Comparison of ENCODE assay signal across 1 cellular context in genomic region chr6:22149081-22149480, GRCh38.
TF ChIP-seq lines count a peak whose summit lies in the region.

No MANE protein-coding gene starts in this region.

TF ChIP-seq in SK-N-SH, 30 proteins besides CTCF, POLR2A, EP300 and RAD21 (continued from another document):
- TF ChIP-seq REST (IDR thresholded peaks at IDR 0.05; ENCODE audit: low read depth, low read length) (no peak), GABPA (IDR thresholded peaks at IDR 0.05; ENCODE audit: low read depth) (no peak), SIN3A (IDR thresholded peaks at IDR 0.05; ENCODE audit: borderline replicate concordance, low read depth, low read length) (no peak), IRF3 (IDR thresholded peaks at IDR 0.05; ENCODE audit: low read depth, low read length) (no peak), ZBTB33 (IDR thresholded peaks at IDR 0.05; ENCODE audit: borderline replicate concordance, low read depth) (no peak), RFX5 (IDR thresholded peaks at IDR 0.05; ENCODE audit: low read length) (no peak), POLR2AphosphoS5 (IDR thresholded peaks at IDR 0.05; ENCODE audit: low read depth, low read length) (no peak), RCOR1 (IDR thresholded peaks at IDR 0.05; ENCODE audit: low read length) (no peak), TCF12 (IDR thresholded peaks at IDR 0.05) (no peak), YY1 (IDR thresholded peaks at IDR 0.05; ENCODE audit: low read depth) (no peak), USF2 (IDR thresholded peaks at IDR 0.05; ENCODE audit: borderline replicate concordance, low read depth, low read length) (no peak), TEAD4 (IDR thresholded peaks at IDR 0.05; ENCODE audit: borderline replicate concordance, insufficient read depth) (no peak), MXI1 (IDR thresholded peaks at IDR 0.05; ENCODE audit: low read depth, low read length) (no peak; the same call in 1 of the 2 replicates), SMC3 (IDR thresholded peaks at IDR 0.05; ENCODE audit: low read depth, low read length) (no peak; the same call in 1 of the 2 replicates)
